Comparison of ENCODE assay signal across 8 cellular contexts in genomic region chr11:45371251-45371749, GRCh38.
DNase-seq lines count a peak whose midpoint lies in the region; ATAC-seq and TF ChIP-seq lines count a peak whose summit lies in the region.

No MANE protein-coding gene starts in this region.

- no peaks in the 10 kb centered on the region for H3F3A ChIP-seq in PC-3 (ENCODE audit: low read length, unreplicated experiment)

- H4K20me1 ChIP-seq in Karpas-422 (ENCODE audit: insufficient read depth, low read depth, low read length) (no peaks in the 10 kb centered on the region), PC-3 (ENCODE audit: low read length) (no peaks in the 10 kb centered on the region)

- H3K4me2 ChIP-seq in Karpas-422 (ENCODE audit: low read depth, low read length, poor library complexity, severe bottlenecking) (no peak overlapping the region), PC-3 (ENCODE audit: low read length) (peak overlapping the region; percentile 44; the same call in 1 of the 2 replicates)

- H3K27ac ChIP-seq in Karpas-422 (ENCODE audit: low read length) = no peak overlapping the region
- no peak overlapping the region for H3K27ac ChIP-seq in PC-3 (ENCODE audit: low read length)
- H3K27ac ChIP-seq in neutrophil = no peak overlapping the region
- H3K27ac ChIP-seq in suprapubic skin = no peak overlapping the region

- H3K4me1 ChIP-seq in Karpas-422 (ENCODE audit: low read length) (no peaks in the 10 kb centered on the region), PC-3 (ENCODE audit: insufficient read depth, low read length) (no peaks in the 10 kb centered on the region), neutrophil (ENCODE audit: control insufficient read depth in 1 of 2, insufficient read depth in 1 of 2, low read depth in 1 of 2, low read length in 1 of 2) (no peaks in the 10 kb centered on the region), suprapubic skin (peaks cover 7% of the 10 kb centered on the region)

- no TSS peak for BruUV-seq in PC-3 (replicated peaks; lab: Mats Ljungman, UMichigan)

- H3K36me3 ChIP-seq in Karpas-422 (ENCODE audit: insufficient read depth, low read length) (no peaks in the 10 kb centered on the region), PC-3 (ENCODE audit: low read depth, low read length) (no peaks in the 10 kb centered on the region), neutrophil (no peaks in the 10 kb centered on the region), suprapubic skin (no peaks in the 10 kb centered on the region)

- H3K4me3 ChIP-seq in Karpas-422 (ENCODE audit: low read length) (no peak overlapping the region), PC-3 (ENCODE audit: low read length) (no peak overlapping the region), neutrophil (ENCODE audit: low read depth in 1 of 2, low read length in 1 of 2) (no peak overlapping the region), suprapubic skin (peak overlapping the region; percentile 7)

- no peaks in the 10 kb centered on the region for H3K9me2 ChIP-seq in Karpas-422 (replicated peaks; ENCODE audit: insufficient read depth, low read length)
- no peaks in the 10 kb centered on the region for H3K9me2 ChIP-seq in PC-3 (replicated peaks; ENCODE audit: low read length)

- DNase-seq in GM10266 (ENCODE audit: extremely low spot score) (peak; percentile 69), Karpas-422 (peak; percentile 90), PC-3 (peak; percentile 77), fibroblast of the conjunctiva (ENCODE audit: low read depth) (peak; percentile 28), suprapubic skin (ENCODE audit: low spot score in 2 of 2) (peak in 1 of 2 donors; percentile 57)
- peak; percentile 24 to 26 for DNase-seq in activated T-helper 1 cell treated with anti-CD3 and anti-CD28 coated beads, Interleukin-2, amount 50 U/mL, for 16 hours (ENCODE audit: low read depth in 1 of 2, low spot score in 1 of 2)

- no peak overlapping the region for H3K9ac ChIP-seq in Karpas-422 (ENCODE audit: low read length)
- no peak overlapping the region for H3K9ac ChIP-seq in PC-3 (ENCODE audit: low read length)

- POLR2A ChIA-PET in PC-3 (lab: Charles Lee; ENCODE audit: unreplicated experiment) = no interaction called here

- TF ChIP-seq CTCF in GM10266 (IDR thresholded peaks at IDR 0.05; ENCODE audit: control insufficient read depth, insufficient read depth, low read depth, missing control alignments) (peak; percentile 82), PC-3 (conservative IDR thresholded peaks at IDR 0.05; ENCODE audit: low read depth, low read length) (peak; percentile 90), neutrophil (IDR thresholded peaks at IDR 0.05) (peak; percentile 18), suprapubic skin (IDR thresholded peaks at IDR 0.05) (peak; percentile 45 to 88)

- TF ChIP-seq EP300 in suprapubic skin (IDR thresholded peaks at IDR 0.05) = no peak

- H3K9me3 ChIP-seq in Karpas-422 (ENCODE audit: low read length) = no peaks in the 10 kb centered on the region
- no peaks in the 10 kb centered on the region for H3K9me3 ChIP-seq in PC-3 (ENCODE audit: low read length)
- no peaks in the 10 kb centered on the region for H3K9me3 ChIP-seq in neutrophil
- H3K9me3 ChIP-seq in suprapubic skin = no peaks in the 10 kb centered on the region

- WGBS in suprapubic skin = 15% methylated on average over 18 of the region's 18 CpGs

- no peak for TF ChIP-seq POLR2A in suprapubic skin (IDR thresholded peaks at IDR 0.05)

- H3K27me3 ChIP-seq in Karpas-422 (ENCODE audit: low read length) (no peaks in the 10 kb centered on the region), PC-3 (ENCODE audit: low read length) (peaks cover 73% of the 10 kb centered on the region), neutrophil (peaks cover 94% of the 10 kb centered on the region), suprapubic skin (peaks cover 41% of the 10 kb centered on the region)

- no peak overlapping the region for H2AFZ ChIP-seq in Karpas-422 (ENCODE audit: low read length)
- peak overlapping the region; percentile 48; the same call in 1 of the 2 replicates for H2AFZ ChIP-seq in PC-3 (ENCODE audit: low read length)

- peak; percentile 88 for ATAC-seq in PC-3
- ATAC-seq in GM21367 (IDR thresholded peaks at IDR 0.05; ENCODE audit: unreplicated experiment) = no peak

- intact Hi-C loops in PC-3 (cut with micrococcal nuclease) = loop anchor here (1.0 kb wide), 1 partner anchor 284 kb away; no protein-coding TSS in a partner anchor

- H3K79me2 ChIP-seq in Karpas-422 (ENCODE audit: low read length) = no peaks in the 10 kb centered on the region
- H3K79me2 ChIP-seq in PC-3 (ENCODE audit: low read length) = no peaks in the 10 kb centered on the region

- CTCF ChIA-PET in PC-3 (lab: Charles Lee) = interaction anchor here (0.6 to 1.9 kb wide), 3 partner anchors 32 to 400 kb away, joined by 4 to 15 read pairs (median 4); no protein-coding TSS in a partner anchor

Comparison
In these comparisons a context has a peak if more than half of its experiments do, and no peak if none do; other contexts are left out.
1. CTCF ChIP-seq: peak in every context shown above with its lines; median percentile 90 in PC-3; 82 in GM10266; 66 in suprapubic skin; 18 in neutrophil.